Comparison of ENCODE assay signal across 8 cellular contexts in the genomic region with DNA sequence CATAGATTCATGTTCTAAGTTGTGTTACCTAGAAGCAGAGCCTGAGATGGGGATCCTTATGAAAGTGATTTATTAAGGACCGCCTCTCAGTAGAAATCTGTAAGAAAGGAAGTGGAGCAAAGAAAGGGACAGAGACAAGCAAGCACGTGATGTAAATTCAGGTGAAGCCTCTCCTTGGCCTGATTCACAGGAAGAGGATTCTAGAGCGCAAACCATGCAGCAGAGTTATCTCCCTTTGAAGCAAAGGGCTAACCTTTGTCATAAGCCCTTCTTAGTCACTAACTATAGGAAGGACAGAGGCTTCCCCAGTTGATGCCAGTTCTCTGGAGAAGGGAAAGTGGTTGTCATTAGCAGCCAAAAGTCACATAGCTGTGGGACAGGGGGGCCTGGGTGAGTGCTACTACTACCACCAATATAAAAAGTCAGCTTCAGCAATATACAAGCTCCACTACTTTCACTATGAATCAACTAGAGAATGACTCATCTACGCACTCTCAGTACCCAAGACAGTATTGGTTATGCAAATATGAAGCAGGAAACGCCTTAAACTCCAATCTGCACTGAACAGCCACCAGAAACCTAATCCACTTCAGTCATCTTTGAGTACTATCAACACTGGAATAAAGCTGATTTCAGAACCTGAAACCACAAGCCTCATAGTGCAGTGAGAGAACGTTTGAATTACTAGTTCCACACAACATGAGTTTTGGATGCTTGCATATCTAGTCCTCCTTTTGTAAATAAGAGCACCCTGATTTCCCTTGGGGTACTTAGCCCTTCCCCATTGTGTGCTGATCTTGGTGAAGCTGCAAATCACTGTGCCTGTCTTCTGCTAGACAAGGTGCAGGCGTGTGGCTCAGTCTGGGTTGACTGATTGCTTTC.
DNase-seq lines count a peak whose midpoint lies in the region; ATAC-seq and TF ChIP-seq lines count a peak whose summit lies in the region.

No MANE protein-coding gene starts in this region.

- DNase-seq in GM04504 (ENCODE audit: low read depth): peak; percentile 35
- peak; percentile 78 for DNase-seq in GM20000 (ENCODE audit: low spot score)
- peak; percentile 93 for DNase-seq in fibroblast of peridontal ligament (ENCODE audit: extremely low read depth)
- no peak for DNase-seq in heart right ventricle
- no peak for DNase-seq in sciatic nerve (ENCODE audit: low spot score)
- DNase-seq in activated CD4-positive, CD25-positive, alpha-beta regulatory T cell treated with anti-CD3 and anti-CD28 coated beads, Interleukin-2, amount 50 U/mL, for 72 hours: no peak

- no peaks in the 10 kb centered on the region for H3K27me3 ChIP-seq in heart right ventricle

- intact Hi-C loops in heart right ventricle (cut with DNase I) (no loop called here), sciatic nerve (cut with DNase I) (no loop called here)

- no peak overlapping the region for H3K4me3 ChIP-seq in heart right ventricle

- 91% methylated on average over 7 of the region's 7 CpGs for WGBS in heart right ventricle, 2 donors

- H3K4me1 ChIP-seq in heart right ventricle: no peaks in the 10 kb centered on the region

- no peak for TF ChIP-seq CTCF in GM20000 (IDR thresholded peaks at IDR 0.05; ENCODE audit: extremely low read depth, missing control alignments)
- no peak for TF ChIP-seq CTCF in heart right ventricle (IDR thresholded peaks at IDR 0.05)

- no peaks in the 10 kb centered on the region for H3K36me3 ChIP-seq in heart right ventricle

- H3K9me3 ChIP-seq in heart right ventricle: peaks cover 0 to 25% (median 0%) of the 10 kb centered on the region in 11 donors

- ATAC-seq in HG03457 (IDR thresholded peaks at IDR 0.05; ENCODE audit: unreplicated experiment): peak; percentile 99
- ATAC-seq in SK-N-SH treated with all-trans-retinoic acid at 6 μM for 48 hours: peak; percentile 90
- ATAC-seq in heart right ventricle: no peak
- no peak for ATAC-seq in sciatic nerve

- H3K27ac ChIP-seq in heart right ventricle: no peak overlapping the region

TF ChIP-seq in SK-N-SH treated with all-trans-retinoic acid at 6 μM for 48 hours, 23 proteins besides CTCF, POLR2A, EP300 and RAD21:
- TF ChIP-seq ARNTL (CRISPR knock-in tag; IDR thresholded peaks at IDR 0.05; ENCODE audit: borderline replicate concordance, low read depth): no peak
- TF ChIP-seq ZFP3 (CRISPR knock-in tag; IDR thresholded peaks at IDR 0.05): peak; percentile 85
TF ChIP-seq in SK-N-SH treated with all-trans-retinoic acid at 6 μM for 48 hours: peak in this region for 1.

Comparison
In these comparisons a context has a peak if more than half of its experiments do, and no peak if none do; other contexts are left out.
1. DNase-seq: peak in GM04504 (single experiment), GM20000 (single experiment) and fibroblast of peridontal ligament (single experiment); none in heart right ventricle (0 of 2), sciatic nerve (single experiment) and activated CD4-positive, CD25-positive, alpha-beta regulatory T cell treated with anti-CD3 and anti-CD28 coated beads, Interleukin-2, amount 50 U/mL, for 72 hours (single experiment).
2. ATAC-seq: peak in HG03457 (single experiment) and SK-N-SH treated with all-trans-retinoic acid at 6 μM for 48 hours (single experiment); none in heart right ventricle (0 of 8) and sciatic nerve (single experiment).